ENCODE assay signal across 8 cellular contexts in the genomic region with DNA sequence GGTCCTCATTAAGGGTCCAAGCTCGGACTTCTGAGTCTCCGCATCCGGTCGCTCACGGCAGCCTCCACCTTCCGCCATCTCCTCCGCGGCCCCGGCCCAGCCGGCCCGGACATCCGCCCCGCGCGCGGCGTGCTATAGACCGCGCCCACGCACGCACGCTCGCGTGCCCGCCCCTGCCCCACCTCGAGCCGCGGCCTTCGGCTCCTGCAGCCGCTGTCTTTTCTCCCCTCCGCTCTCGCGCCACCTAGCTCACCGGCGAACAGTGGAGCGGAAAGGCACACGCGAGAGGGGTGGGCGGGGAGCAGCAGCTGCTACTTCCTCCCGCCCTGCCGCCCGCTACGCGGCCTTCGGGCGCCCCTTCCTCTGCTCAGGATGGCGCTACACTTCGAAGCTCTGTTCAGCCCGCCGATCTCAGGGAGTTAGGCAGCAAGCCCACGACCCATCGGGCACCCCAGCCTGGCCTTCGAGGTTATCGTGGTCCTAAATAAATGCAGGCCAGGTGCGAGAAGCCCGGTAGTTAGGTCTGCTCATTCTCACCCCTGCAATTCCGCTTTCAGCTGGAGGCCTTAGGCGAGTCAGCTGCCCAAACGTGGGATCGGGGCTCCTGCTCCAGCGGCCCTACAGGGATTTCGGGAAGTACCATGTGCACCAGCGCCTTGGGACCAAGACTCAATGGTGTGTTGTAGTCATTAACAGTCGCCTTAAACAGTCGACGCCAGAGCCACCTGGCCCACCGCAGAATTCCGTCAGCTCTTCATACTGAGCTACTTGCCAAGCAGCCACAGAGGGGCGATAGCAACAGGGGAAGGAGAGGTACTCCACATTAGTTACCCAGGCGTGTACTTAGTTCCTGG. TPM values are rescaled to one million over a fixed set of nuclear protein-coding genes. Genes with fewer than 3 reads are reported as not detected.
DNase-seq lines count a peak whose midpoint lies in the region; ATAC-seq, FAIRE-seq and TF ChIP-seq lines count a peak whose summit lies in the region.

A gene with protein sequence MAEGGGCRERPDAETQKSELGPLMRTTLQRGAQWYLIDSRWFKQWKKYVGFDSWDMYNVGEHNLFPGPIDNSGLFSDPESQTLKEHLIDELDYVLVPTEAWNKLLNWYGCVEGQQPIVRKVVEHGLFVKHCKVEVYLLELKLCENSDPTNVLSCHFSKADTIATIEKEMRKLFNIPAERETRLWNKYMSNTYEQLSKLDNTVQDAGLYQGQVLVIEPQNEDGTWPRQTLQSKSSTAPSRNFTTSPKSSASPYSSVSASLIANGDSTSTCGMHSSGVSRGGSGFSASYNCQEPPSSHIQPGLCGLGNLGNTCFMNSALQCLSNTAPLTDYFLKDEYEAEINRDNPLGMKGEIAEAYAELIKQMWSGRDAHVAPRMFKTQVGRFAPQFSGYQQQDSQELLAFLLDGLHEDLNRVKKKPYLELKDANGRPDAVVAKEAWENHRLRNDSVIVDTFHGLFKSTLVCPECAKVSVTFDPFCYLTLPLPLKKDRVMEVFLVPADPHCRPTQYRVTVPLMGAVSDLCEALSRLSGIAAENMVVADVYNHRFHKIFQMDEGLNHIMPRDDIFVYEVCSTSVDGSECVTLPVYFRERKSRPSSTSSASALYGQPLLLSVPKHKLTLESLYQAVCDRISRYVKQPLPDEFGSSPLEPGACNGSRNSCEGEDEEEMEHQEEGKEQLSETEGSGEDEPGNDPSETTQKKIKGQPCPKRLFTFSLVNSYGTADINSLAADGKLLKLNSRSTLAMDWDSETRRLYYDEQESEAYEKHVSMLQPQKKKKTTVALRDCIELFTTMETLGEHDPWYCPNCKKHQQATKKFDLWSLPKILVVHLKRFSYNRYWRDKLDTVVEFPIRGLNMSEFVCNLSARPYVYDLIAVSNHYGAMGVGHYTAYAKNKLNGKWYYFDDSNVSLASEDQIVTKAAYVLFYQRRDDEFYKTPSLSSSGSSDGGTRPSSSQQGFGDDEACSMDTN (minus strand): TSS at position 107 of the 854 bp plus-strand sequence. CDS start 29 bp downstream, at position 78.

- H3K4me3 ChIP-seq in heart right ventricle (peak within 1 kb of the TSS; percentile 60 to 96 (median 78)), upper lobe of left lung (peak within 1 kb of the TSS; percentile 76 to 83 (median 77))

- peak within 1 kb of the TSS; percentile 97 to 100 for H3K27ac Mint-ChIP-seq in T-cell

- TF ChIP-seq POLR2A in GM12892 (IDR thresholded peaks at IDR 0.05; ENCODE audit: low read depth, low read length) = peak; percentile 94
- peak in 3 of 4 donors; percentile 47 to 93 (median 83) for TF ChIP-seq POLR2A in upper lobe of left lung (IDR thresholded peaks at IDR 0.05)

- H3K4me3 Mint-ChIP-seq in T-cell = peak within 1 kb of the TSS; percentile 92 to 97 (median 95)

- ATAC-seq in HG02870 (IDR thresholded peaks at IDR 0.05; ENCODE audit: unreplicated experiment) = peak; percentile 77
- peak; percentile 89 to 94 (median 93) for ATAC-seq in T-cell (replicated peaks in 1 of 4)
- peak; percentile 95 to 99 (median 96) for ATAC-seq in heart right ventricle
- peak; percentile 97 for ATAC-seq in upper lobe of left lung (ENCODE audit: low FRiP score in 2 of 2)

- intact Hi-C loops in heart right ventricle (cut with DNase I) (loop anchor here in 9 of 10 donors (1.0 to 10.0 kb wide), 12 partner anchors 19 to 169 kb away; a partner anchor contains a TSS), posterior vena cava (cut with DNase I) (loop anchor here (5.0 to 10.0 kb wide), 2 partner anchors 105 to 107 kb away; no protein-coding TSS in a partner anchor)

- H3K36me3 ChIP-seq in heart right ventricle (peaks cover 0 to 31% (median 9%) of the 10 kb centered on the region in 9 donors), upper lobe of left lung (peaks cover 0 to 18% (median 16%) of the 10 kb centered on the region in 4 donors)

- H3K9me3 ChIP-seq in heart right ventricle (no peaks in the 10 kb centered on the region), upper lobe of left lung (no peaks in the 10 kb centered on the region)

- H3K4me1 ChIP-seq in heart right ventricle = peaks cover 8 to 77% (median 34%) of the 10 kb centered on the region in 9 donors
- peaks cover 32 to 60% (median 47%) of the 10 kb centered on the region in 4 donors for H3K4me1 ChIP-seq in upper lobe of left lung

- FAIRE-seq in GM12892 (lab: Jason Lieb, UNC) = peak; percentile 99

- H3K27ac ChIP-seq in adipose tissue (ENCODE audit: low read depth, low read length) (peak within 1 kb of the TSS; percentile 61), heart right ventricle (peak within 1 kb of the TSS; percentile 94 to 99 (median 96)), upper lobe of left lung (peak within 1 kb of the TSS; percentile 94 to 99 (median 96))

- POLR2A ChIA-PET in T-cell (lab: Charles Lee) = interaction anchor here (0.6 to 1.5 kb wide), 15 partner anchors 10 to 131 kb away, joined by 3 to 12 read pairs (median 5); a partner anchor contains a TSS

- H3K4me1 Mint-ChIP-seq in T-cell = peaks cover 39 to 50% (median 49%) of the 10 kb centered on the region in 3 donors

- DNase-seq in GM12892 (ENCODE audit: insufficient read length) (peak; percentile 84), NCI-H146 (lab: John Stamatoyannopoulos, UW) (peak; percentile 92), T-cell (peak; percentile 83 to 94 (median 88)), heart right ventricle (peak; percentile 91), posterior vena cava (ENCODE audit: low spot score) (peak; percentile 97), upper lobe of left lung (peak; percentile 94 to 98)

- peak in 2 of 4 donors; percentile 53 to 60 for TF ChIP-seq EP300 in upper lobe of left lung (IDR thresholded peaks at IDR 0.05)

- TF ChIP-seq CTCF in heart right ventricle (IDR thresholded peaks at IDR 0.05) (peak in 6 of 9 donors; percentile 20 to 72 (median 52)), upper lobe of left lung (IDR thresholded peaks at IDR 0.05) (peak in 5 of 6 experiments; percentile 37 to 65 (median 43))

- no peaks in the 10 kb centered on the region for H3K27me3 Mint-ChIP-seq in T-cell

- H3K9me3 Mint-ChIP-seq in T-cell = no peaks in the 10 kb centered on the region

- peaks cover 9% of the 10 kb centered on the region for H3K36me3 Mint-ChIP-seq in T-cell

- WGBS in adipose tissue, 3 donors = 0 to 1% (median 1%) methylated on average over 63 to 70 of the region's 70 CpGs
- 1% methylated on average over 58 to 70 of the region's 70 CpGs for WGBS in heart right ventricle, 2 donors
- 0% methylated on average over 16 to 48 of the region's 70 CpGs for WGBS in upper lobe of left lung, 2 donors

- H3K27me3 ChIP-seq in heart right ventricle = no peaks in the 10 kb centered on the region
- no peaks in the 10 kb centered on the region for H3K27me3 ChIP-seq in upper lobe of left lung

- CTCF ChIA-PET in T-cell (lab: Charles Lee) = interaction anchor here (0.5 to 2.9 kb wide), 27 partner anchors 8 to 593 kb away, joined by 3 to 58 read pairs (median 5); a partner anchor contains a TSS

RNA-seq across cellular contexts. Expression of the gene that starts here (rescaled TPM):
- 49.6 TPM for polyA plus RNA-seq in GM12892 (2012; ENCODE audit: missing spikeins)
- total RNA-seq in T-cell (100 to 1,000 TPM; 101 to 107 (median 103) TPM), heart right ventricle (10 to 100 TPM; 35.4 to 48.3 (median 43.5) TPM), posterior vena cava (10 to 100 TPM; 49.0 to 54.6 TPM), upper lobe of left lung (100 to 1,000 TPM in 2 of 6 donors, 10 to 100 TPM in 4; 28.1 to 190 (median 66.9) TPM)
- polyA plus RNA-seq in adipose tissue (10 to 100 TPM; 16.5 to 32.1 (median 30.4) TPM), heart right ventricle (10 to 100 TPM; 19.9 to 52.4 TPM)

Comparison
In these comparisons a context has a peak if more than half of its experiments do, and no peak if none do; other contexts are left out.
1. Peak in every context shown above with its lines: DNase-seq, ATAC-seq, H3K4me3 ChIP-seq and H3K27ac ChIP-seq.